Comparison of ENCODE assay signal across 27 cellular contexts in the genomic region with DNA sequence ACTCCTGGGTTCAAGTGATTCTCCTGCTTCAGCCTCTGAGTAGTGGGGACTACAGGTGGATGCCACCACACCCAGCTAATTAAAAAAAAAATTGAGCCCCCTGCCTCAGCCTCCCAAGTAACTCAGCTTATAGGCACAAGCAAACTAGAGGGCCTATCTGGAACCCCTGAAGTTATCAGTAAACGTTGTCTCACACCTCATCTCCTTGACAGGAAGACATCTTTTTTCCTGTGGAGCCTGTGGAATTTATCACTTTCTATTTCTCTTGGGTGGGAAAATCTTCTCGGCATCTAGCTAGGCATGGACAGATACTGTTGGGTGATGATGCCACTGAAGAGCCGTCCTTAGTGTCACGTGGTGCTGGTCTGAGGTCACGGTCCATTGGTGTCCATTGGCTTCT.
"Had no signal": no experiment of that assay in that cellular context is flagged by ENCODE, and none has a peak within 500 bp of the region (broad histone marks: within the 10 kb centered on the region; RNA-seq: fewer than 3 reads in every experiment).

No MANE protein-coding gene starts in this region.

- FAIRE-seq: endometrium, islet of Langerhans had no signal

- H3K9me3 ChIP-seq: esophagus squamous epithelium, heart right ventricle, left lung, ovary, psoas muscle, suprapubic skin, vagina had no signal

- H3K4me1 ChIP-seq: left lung, psoas muscle, vagina had no signal

- H3K27me3 ChIP-seq: esophagus squamous epithelium, heart right ventricle, left lung, ovary, suprapubic skin, vagina had no signal

- H3K4me3 Mint-ChIP-seq: natural killer cell; stimulated activated naive CD8-positive, alpha-beta T cell treated with anti-CD3 and anti-CD28 coated beads, Interleukin-15, amount 100 ng/mL, for 72 hours had no signal

- H3K4me1 Mint-ChIP-seq: natural killer cell had no signal

- H3K27ac ChIP-seq: coronary artery, esophagus squamous epithelium, heart right ventricle, left lung, ovary, psoas muscle, skin epidermis, suprapubic skin, vagina had no signal

- DNase-seq: dermis blood vessel endothelial cell; effector memory CD4-positive, alpha-beta T cell; erythroblast; esophagus squamous epithelium; foreskin melanocyte; glutamatergic neuron; heart right ventricle; hippocampal formation; left cardiac atrium; left lung; natural killer cell; occipital lobe; ovary; psoas muscle; right cardiac atrium; stimulated activated CD4-positive, alpha-beta T cell treated with anti-CD3 and anti-CD28 coated beads, Interleukin-15, amount 100 ng/mL, for 24 hours; stimulated activated CD4-positive, alpha-beta T cell treated with anti-CD3 and anti-CD28 coated beads, Interleukin-4, amount 100 ng/mL, for 1 hour; stimulated activated CD8-positive, alpha-beta memory T cell treated with anti-CD3 and anti-CD28 coated beads, Interleukin-4, amount 100 ng/mL, for 48 hours; stimulated activated naive CD4-positive, alpha-beta T cell; stimulated activated naive CD8-positive, alpha-beta T cell treated with anti-CD3 and anti-CD28 coated beads, Interleukin-15, amount 100 ng/mL, for 72 hours; trophoblast cell had no signal

- H3K4me3 ChIP-seq: coronary artery, esophagus squamous epithelium, heart right ventricle, left lung, ovary, psoas muscle, skin epidermis, suprapubic skin, vagina had no signal

- H3K36me3 ChIP-seq: heart right ventricle, left lung, ovary, suprapubic skin, vagina had no signal

- ATAC-seq: heart right ventricle; left cardiac atrium; left lung; natural killer cell; psoas muscle; right cardiac atrium; stimulated activated naive CD8-positive, alpha-beta T cell treated with anti-CD3 and anti-CD28 coated beads, Interleukin-15, amount 100 ng/mL, for 72 hours had no signal

- H3K27ac Mint-ChIP-seq: natural killer cell; stimulated activated naive CD8-positive, alpha-beta T cell treated with anti-CD3 and anti-CD28 coated beads, Interleukin-15, amount 100 ng/mL, for 72 hours had no signal

- H3K36me3 Mint-ChIP-seq: natural killer cell had no signal

- H3K9me3 Mint-ChIP-seq: natural killer cell; stimulated activated naive CD8-positive, alpha-beta T cell treated with anti-CD3 and anti-CD28 coated beads, Interleukin-15, amount 100 ng/mL, for 72 hours had no signal
